In the genomic region with DNA sequence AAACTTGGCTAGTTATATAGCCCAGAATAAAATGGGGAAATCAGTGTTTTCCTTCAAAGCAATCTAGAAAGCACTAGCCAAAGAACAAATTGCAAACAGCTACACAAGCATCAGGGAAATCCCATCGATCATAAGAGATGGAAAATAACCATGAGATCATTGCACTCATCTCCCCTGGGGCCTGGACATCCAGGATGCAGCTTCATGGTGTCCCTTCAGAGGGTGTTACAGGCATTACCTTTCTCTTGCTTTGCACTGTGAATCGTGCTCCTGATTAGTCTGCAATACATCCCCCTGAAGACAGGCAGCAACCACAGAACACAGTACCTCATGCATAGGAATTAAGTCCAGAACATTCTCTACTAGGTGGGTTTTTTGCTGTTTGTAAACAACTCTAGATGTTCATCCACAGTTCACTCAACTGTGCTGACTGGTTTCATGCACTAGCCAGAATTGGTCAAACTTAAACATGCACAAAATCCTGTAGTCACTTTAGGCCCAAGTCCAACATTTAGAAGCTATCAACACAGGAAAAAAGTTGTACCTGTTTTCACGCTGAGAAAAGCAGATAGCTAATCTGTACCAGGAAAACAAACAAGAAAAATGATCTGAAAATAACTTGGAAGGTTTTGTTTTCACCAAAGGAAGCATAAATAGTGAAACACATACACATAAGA, we compare ENCODE assay signal across 17 cellular contexts.
DNase-seq lines count a peak whose midpoint lies in the region; ATAC-seq and TF ChIP-seq lines count a peak whose summit lies in the region.
"Had no signal": no experiment of that assay in that cellular context is flagged by ENCODE, and none has a peak within 500 bp of the region (broad histone marks: within the 10 kb centered on the region; RNA-seq: fewer than 3 reads in every experiment).

No MANE protein-coding gene starts in this region.

- POLR2A ChIA-PET in CD8-positive, alpha-beta T cell (lab: Charles Lee), result interaction anchor here (1.3 to 1.4 kb wide), 2 partner anchors 9 to 10 kb away, joined by 3 read pairs; no protein-coding TSS in a partner anchor

- ATAC-seq in left ventricle myocardium superior (peak; percentile 2), sciatic nerve (peak; percentile 34)
- ATAC-seq in CD8-positive, alpha-beta T cell, result no peak
- ATAC-seq: left colon had no signal

- no peaks in the 10 kb centered on the region for H3K27me3 ChIP-seq in BLaER1
- no peaks in the 10 kb centered on the region for H3K27me3 ChIP-seq in adipocyte (replicated peaks; ENCODE audit: control insufficient read depth, insufficient read depth, low read length)
- H3K27me3 ChIP-seq in CD8-positive, alpha-beta T cell (ENCODE audit: insufficient read depth, low read length), result no peaks in the 10 kb centered on the region
- H3K27me3 ChIP-seq: upper lobe of left lung had no signal

- CTCF ChIA-PET in CD8-positive, alpha-beta T cell (lab: Charles Lee), result no interaction called here

- no peaks in the 10 kb centered on the region for H4K20me1 ChIP-seq in BLaER1

- no peaks in the 10 kb centered on the region for H3K36me3 Mint-ChIP-seq in CD8-positive, alpha-beta T cell

- H3K4me1 Mint-ChIP-seq in CD8-positive, alpha-beta T cell (ENCODE audit: low read depth), result peaks cover 2% of the 10 kb centered on the region

- no peak overlapping the region for H3K27ac Mint-ChIP-seq in CD8-positive, alpha-beta T cell

- no peak overlapping the region for H3K4me3 Mint-ChIP-seq in CD8-positive, alpha-beta T cell
- H3K4me3 Mint-ChIP-seq: IgD-negative memory B cell had no signal

- H3K9me3 Mint-ChIP-seq in CD8-positive, alpha-beta T cell, result no peaks in the 10 kb centered on the region

- peaks cover 76% of the 10 kb centered on the region for H3K4me1 ChIP-seq in BLaER1
- peaks cover 50% of the 10 kb centered on the region for H3K4me1 ChIP-seq in adipocyte (ENCODE audit: control insufficient read depth, insufficient read depth, low read length)
- H3K4me1 ChIP-seq in CD8-positive, alpha-beta T cell (ENCODE audit: insufficient read depth, low read length), result no peaks in the 10 kb centered on the region

- H3K36me3 ChIP-seq in BLaER1, result no peaks in the 10 kb centered on the region
- H3K36me3 ChIP-seq in adipocyte (ENCODE audit: control insufficient read depth, insufficient read depth, low read length, severe bottlenecking), result no peaks in the 10 kb centered on the region
- no peaks in the 10 kb centered on the region for H3K36me3 ChIP-seq in CD8-positive, alpha-beta T cell (ENCODE audit: insufficient read depth, low read length)
- H3K36me3 ChIP-seq: upper lobe of left lung had no signal

- H3K9ac ChIP-seq in BLaER1 (peak overlapping the region; percentile 22; the same call in 1 of the 2 replicates), adipocyte (ENCODE audit: low read length) (peak overlapping the region; percentile 31)

- intact Hi-C loops in left ventricle myocardium superior (cut with micrococcal nuclease), result no loop called here
- intact Hi-C loops in sciatic nerve (cut with DNase I), result no loop called here
- intact Hi-C loops in CD8-positive, alpha-beta T cell (cut with DNase I, micrococcal nuclease), result no loop called here

- H3K27me3 Mint-ChIP-seq in CD8-positive, alpha-beta T cell (ENCODE audit: low read depth), result no peaks in the 10 kb centered on the region
- H3K27me3 Mint-ChIP-seq: IgD-negative memory B cell had no signal

- H3K4me3 ChIP-seq in BLaER1 (no peak overlapping the region), adipocyte (ENCODE audit: low read length) (no peak overlapping the region)
- H3K4me3 ChIP-seq in CD8-positive, alpha-beta T cell (ENCODE audit: low read depth, low read length), result no peak overlapping the region
- H3K4me3 ChIP-seq: upper lobe of left lung had no signal

- 0 out of 2 replicates have a peak, but pooled peaks cover 4% of the 10 kb centered on the region for H3K9me3 ChIP-seq in BLaER1
- H3K9me3 ChIP-seq in adipocyte (ENCODE audit: control insufficient read depth, low read length), result no peaks in the 10 kb centered on the region
- H3K9me3 ChIP-seq in CD8-positive, alpha-beta T cell (ENCODE audit: low read length), result no peaks in the 10 kb centered on the region
- H3K9me3 ChIP-seq: upper lobe of left lung had no signal

- H3K4me2 ChIP-seq in BLaER1, result peak overlapping the region; percentile 82

- peak overlapping the region; percentile 94 for H3K27ac ChIP-seq in BLaER1
- no peak overlapping the region for H3K27ac ChIP-seq in CD8-positive, alpha-beta T cell (ENCODE audit: low read depth, low read length)
- H3K27ac ChIP-seq: upper lobe of left lung had no signal

- no peak for DNase-seq in adipocyte (ENCODE audit: low read depth)
- DNase-seq in left ventricle myocardium superior, result no peak
- no peak for DNase-seq in sciatic nerve (ENCODE audit: low spot score)
- no peak for DNase-seq in T1000 (lab: John Stamatoyannopoulos, UW)
- no peak for DNase-seq in GM19240 (ENCODE audit: insufficient read length, low spot score)
- DNase-seq in NCI-H1092 treated with DMSO at 0.1 percent for 48 hours (lab: John Stamatoyannopoulos, UW), result no peak
- DNase-seq in CD8-positive, alpha-beta T cell, result no peak
- DNase-seq: activated CD4-positive, alpha-beta T cell treated with anti-CD3 and anti-CD28 coated beads for 4 hours; activated T-cell treated with anti-CD3 and anti-CD28 coated beads, Interleukin-2, amount 50 U/mL, for 48 hours; effector CD8-positive, alpha-beta T cell; glutamatergic neuron; left colon; NCI-H1417; T-helper 1 cell; upper lobe of left lung had no signal

- no peak for TF ChIP-seq CTCF in CD8-positive, alpha-beta T cell (IDR thresholded peaks at IDR 0.05)
